26 cellular contexts compared by ENCODE assay signal in genomic region chr6:16783952-16784351, GRCh38.
"Had no signal": no experiment of that assay in that cellular context is flagged by ENCODE, and none has a peak within 500 bp of the region (broad histone marks: within the 10 kb centered on the region; RNA-seq: fewer than 3 reads in every experiment).

No MANE protein-coding gene starts in this region.

- DNase-seq: stimulated activated CD4-positive, alpha-beta T cell treated with anti-CD3 and anti-CD28 coated beads, Interleukin-2, amount 100 ng/mL, for 48 hours; stimulated activated CD4-positive, alpha-beta T cell treated with anti-CD3 and anti-CD28 coated beads, Interleukin-4, amount 100 ng/mL, for 1 hour; stimulated activated CD4-positive, alpha-beta T cell treated with anti-CD3 and anti-CD28 coated beads, Interleukin-4, amount 100 ng/mL, for 24 hours; stimulated activated CD4-positive, alpha-beta T cell treated with anti-CD3 and anti-CD28 coated beads, Interleukin-4, amount 100 ng/mL, for 4 hours; stimulated activated CD8-positive, alpha-beta memory T cell treated with anti-CD3 and anti-CD28 coated beads, Interleukin-4, amount 100 ng/mL, for 48 hours; stimulated activated naive B cell treated with anti-CD40 and anti-IgM and Interleukin-4, amounts not matched to agents 10 μg/mL and 1 μg/mL and 100 μg/mL, for 72 hours; stimulated activated naive CD4-positive, alpha-beta T cell treated with Interleukin-2 at 50 U/mL for 16 hours; stimulated activated naive CD8-positive, alpha-beta T cell treated with anti-CD3 and anti-CD28 coated beads, Interleukin-15, amount 100 ng/mL, for 72 hours; stimulated activated naive CD8-positive, alpha-beta T cell treated with anti-CD3 and anti-CD28 coated beads, Interleukin-15, Interleukin-2, amounts not matched to agents 100 U/mL and 50 U/mL, for 24 hours; stomach; substantia nigra; testis; thyroid gland; tibial artery; transverse colon; trophoblast cell; upper lobe of left lung; upper lobe of right lung; uterus had no signal

- H3K4me3 ChIP-seq: stomach, suprapubic skin, testis, thoracic aorta, thyroid gland, tibial artery, tibial nerve, transverse colon, upper lobe of left lung, upper lobe of right lung, uterus, vagina had no signal

- H3K27me3 ChIP-seq: stomach, suprapubic skin, testis, thyroid gland, tibial artery, tibial nerve, transverse colon, upper lobe of left lung, upper lobe of right lung, uterus, vagina had no signal

- ATAC-seq: stimulated activated effector memory CD8-positive, alpha-beta T cell treated with anti-CD3 and anti-CD28 coated beads, Interleukin-12 subunit alpha, Interleukin-12 subunit beta, amount 100 ng/mL, for 72 hours; stimulated activated memory B cell treated with anti-CD40 and anti-IgM and Interleukin-4, amounts not matched to agents 10 μg/mL and 1 μg/mL and 100 μg/mL, for 72 hours; stimulated activated naive B cell treated with anti-CD40 and anti-IgM and Interleukin-4, amounts not matched to agents 10 μg/mL and 1 μg/mL and 100 μg/mL, for 72 hours; stimulated activated naive CD8-positive, alpha-beta T cell treated with anti-CD3 and anti-CD28 coated beads, Interleukin-15, amount 100 ng/mL, for 72 hours; stimulated activated naive CD8-positive, alpha-beta T cell treated with anti-CD3 and anti-CD28 coated beads, Interleukin-15, Interleukin-2, amounts not matched to agents 100 U/mL and 50 U/mL, for 24 hours; upper lobe of right lung had no signal

- H3K36me3 ChIP-seq: stomach, suprapubic skin, thoracic aorta, thyroid gland, tibial artery, tibial nerve, transverse colon, upper lobe of left lung, upper lobe of right lung, uterus, vagina had no signal

- H3K9me3 ChIP-seq: stomach, suprapubic skin, testis, thoracic aorta, thyroid gland, tibial artery, tibial nerve, transverse colon, upper lobe of left lung, upper lobe of right lung, uterus, vagina had no signal

- H3K27ac ChIP-seq: stomach, suprapubic skin, testis, thoracic aorta, thyroid gland, tibial artery, tibial nerve, transverse colon, upper lobe of left lung, upper lobe of right lung, uterus, vagina had no signal

- H3K4me1 ChIP-seq: stomach, testis, transverse colon, upper lobe of left lung, upper lobe of right lung, uterus, vagina had no signal

- FAIRE-seq: urothelium cell line had no signal
